ENCODE assay signal across 13 cellular contexts in genomic region chrX:129760155-129760554, GRCh38. TPM values are rescaled to one million over a fixed set of nuclear protein-coding genes. Genes with fewer than 3 reads are reported as not detected.
DNase-seq lines count a peak whose midpoint lies in the region; ATAC-seq and TF ChIP-seq lines count a peak whose summit lies in the region.
"Had no signal": no experiment of that assay in that cellular context is flagged by ENCODE, and none has a peak within 500 bp of the region (broad histone marks: within the 10 kb centered on the region; RNA-seq: fewer than 3 reads in every experiment).

No MANE protein-coding gene starts in this region.

- peak overlapping the region; percentile 80 to 91 (median 91) for H3K27ac Mint-ChIP-seq in CD4-positive, CD25-positive, alpha-beta regulatory T cell
- H3K27ac Mint-ChIP-seq in IgD-negative memory B cell (peak overlapping the region in 2 of 3 donors; percentile 53 to 80), nephron (peak overlapping the region in 2 of 3 experiments; percentile 25 to 31)
- peak overlapping the region; percentile 82 for H3K27ac Mint-ChIP-seq in activated naive CD8-positive, alpha-beta T cell treated with anti-CD3 and anti-CD28 coated beads, Interleukin-2, amount 50 U/mL, for 24 hours
- H3K27ac Mint-ChIP-seq: mesothelial cell of epicardium had no signal

- no peak for TF ChIP-seq CTCF in nephron (IDR thresholded peaks at IDR 0.05; ENCODE audit: unreplicated experiment in 3 of 3)

- H3K27me3 ChIP-seq in CD4-positive, CD25-positive, alpha-beta regulatory T cell (ENCODE audit: control insufficient read depth, insufficient read depth, low read length) = no peaks in the 10 kb centered on the region

- no peaks in the 10 kb centered on the region for H3K27me3 Mint-ChIP-seq in CD4-positive, CD25-positive, alpha-beta regulatory T cell
- peaks cover 2% of the 10 kb centered on the region for H3K27me3 Mint-ChIP-seq in IgD-negative memory B cell
- no peaks in the 10 kb centered on the region for H3K27me3 Mint-ChIP-seq in activated naive CD8-positive, alpha-beta T cell treated with anti-CD3 and anti-CD28 coated beads, Interleukin-2, amount 50 U/mL, for 24 hours
- H3K27me3 Mint-ChIP-seq in nephron (ENCODE audit: low read depth) = no peaks in the 10 kb centered on the region

- H3K36me3 ChIP-seq in CD4-positive, CD25-positive, alpha-beta regulatory T cell (ENCODE audit: control insufficient read depth, insufficient read depth, low read length) = no peaks in the 10 kb centered on the region

- H3K4me1 ChIP-seq in CD4-positive, CD25-positive, alpha-beta regulatory T cell (ENCODE audit: control insufficient read depth, insufficient read depth, low read length, poor library complexity, severe bottlenecking) = peaks cover 55% of the 10 kb centered on the region

- H3K27ac ChIP-seq in CD4-positive, CD25-positive, alpha-beta regulatory T cell (ENCODE audit: insufficient read depth, low read length, poor library complexity, severe bottlenecking) = peak overlapping the region; percentile 66

- H3K4me3 Mint-ChIP-seq in CD4-positive, CD25-positive, alpha-beta regulatory T cell = peak overlapping the region in 3 of 4 donors; percentile 53 to 91 (median 66)
- H3K4me3 Mint-ChIP-seq in IgD-negative memory B cell = peak overlapping the region in 2 of 4 donors; percentile 47 to 52
- peak overlapping the region; percentile 32 for H3K4me3 Mint-ChIP-seq in activated naive CD8-positive, alpha-beta T cell treated with anti-CD3 and anti-CD28 coated beads, Interleukin-2, amount 50 U/mL, for 24 hours
- no peak overlapping the region for H3K4me3 Mint-ChIP-seq in nephron
- H3K4me3 Mint-ChIP-seq: mesothelial cell of epicardium had no signal

- no peak for DNase-seq in CD4-positive, CD25-positive, alpha-beta regulatory T cell
- DNase-seq in activated naive CD8-positive, alpha-beta T cell treated with anti-CD3 and anti-CD28 coated beads, Interleukin-2, amount 50 U/mL, for 24 hours = no peak
- DNase-seq in NCI-H345 (lab: John Stamatoyannopoulos, UW) (no peak), NAMALWA (ENCODE audit: low spot score) (no peak), NCI-H2107 (lab: John Stamatoyannopoulos, UW) (no peak)
- DNase-seq: HCEC 1CT, NCI-H1436 treated with DMSO at 0.1 percent for 48 hours, NCI-H526 treated with DMSO at 0.1 percent for 48 hours, retina had no signal

- H3K9me3 Mint-ChIP-seq in CD4-positive, CD25-positive, alpha-beta regulatory T cell = peaks cover 0 to 1% (median 0%) of the 10 kb centered on the region in 7 donors
- H3K9me3 Mint-ChIP-seq in IgD-negative memory B cell = no peaks in the 10 kb centered on the region
- H3K9me3 Mint-ChIP-seq in activated naive CD8-positive, alpha-beta T cell treated with anti-CD3 and anti-CD28 coated beads, Interleukin-2, amount 50 U/mL, for 24 hours = no peaks in the 10 kb centered on the region
- H3K9me3 Mint-ChIP-seq in nephron = no peaks in the 10 kb centered on the region

- H3K4me1 Mint-ChIP-seq in CD4-positive, CD25-positive, alpha-beta regulatory T cell = peaks cover 6 to 69% (median 23%) of the 10 kb centered on the region in 4 donors
- H3K4me1 Mint-ChIP-seq in IgD-negative memory B cell = peaks cover 17 to 31% (median 28%) of the 10 kb centered on the region in 3 donors
- peaks cover 49% of the 10 kb centered on the region for H3K4me1 Mint-ChIP-seq in activated naive CD8-positive, alpha-beta T cell treated with anti-CD3 and anti-CD28 coated beads, Interleukin-2, amount 50 U/mL, for 24 hours
- H3K4me1 Mint-ChIP-seq in nephron = no peaks in the 10 kb centered on the region
- H3K4me1 Mint-ChIP-seq: mesothelial cell of epicardium had no signal

- ATAC-seq in CD4-positive, CD25-positive, alpha-beta regulatory T cell (ENCODE audit: low read depth in 2 of 2) = peak in 1 of 2 donors; percentile 4
- no peak for ATAC-seq in activated naive CD8-positive, alpha-beta T cell treated with anti-CD3 and anti-CD28 coated beads, Interleukin-2, amount 50 U/mL, for 24 hours

- peaks cover 3% of the 10 kb centered on the region for H3K36me3 Mint-ChIP-seq in CD4-positive, CD25-positive, alpha-beta regulatory T cell
- H3K36me3 Mint-ChIP-seq in IgD-negative memory B cell = no peaks in the 10 kb centered on the region
- H3K36me3 Mint-ChIP-seq in activated naive CD8-positive, alpha-beta T cell treated with anti-CD3 and anti-CD28 coated beads, Interleukin-2, amount 50 U/mL, for 24 hours (ENCODE audit: low read depth) = no peaks in the 10 kb centered on the region
- no peaks in the 10 kb centered on the region for H3K36me3 Mint-ChIP-seq in nephron (ENCODE audit: low read depth)
- H3K36me3 Mint-ChIP-seq: mesothelial cell of epicardium had no signal

- no peaks in the 10 kb centered on the region for H3K9me3 ChIP-seq in CD4-positive, CD25-positive, alpha-beta regulatory T cell (ENCODE audit: control insufficient read depth in 2 of 2, low read length in 2 of 2)

- H3K4me3 ChIP-seq in CD4-positive, CD25-positive, alpha-beta regulatory T cell (ENCODE audit: low read depth, low read length) = no peak overlapping the region

RNA-seq across cellular contexts. Expression of gene SASH3, which starts 19.6 kb away (rescaled TPM):
- total RNA-seq in CD4-positive, CD25-positive, alpha-beta regulatory T cell = 117 TPM
- polyA plus RNA-seq in CD4-positive, CD25-positive, alpha-beta regulatory T cell = 100 to 1,000 TPM; 161 to 205 (median 193) TPM
- 203 TPM for polyA plus RNA-seq in IgD-negative memory B cell
- total RNA-seq: fibroblast of lung, mesothelial cell of epicardium had no signal
- polyA plus RNA-seq: fibroblast of lung had no signal

RNA-seq across cellular contexts. Expression of gene XPNPEP2, which starts 21.4 kb away (rescaled TPM):
- total RNA-seq in CD4-positive, CD25-positive, alpha-beta regulatory T cell = 0.99 TPM
- polyA plus RNA-seq in CD4-positive, CD25-positive, alpha-beta regulatory T cell = under 1 TPM; 0.17 to 0.75 (median 0.41) TPM
- 0.26 TPM for polyA plus RNA-seq in IgD-negative memory B cell

Comparison
In these comparisons a context has a peak if more than half of its experiments do, and no peak if none do; other contexts are left out.
1. H3K27ac Mint-ChIP-seq: peak in every context shown above with its lines; median percentile 91 in CD4-positive, CD25-positive, alpha-beta regulatory T cell; 82 in activated naive CD8-positive, alpha-beta T cell treated with anti-CD3 and anti-CD28 coated beads, Interleukin-2, amount 50 U/mL, for 24 hours; 66 in IgD-negative memory B cell; 28 in nephron.
2. H3K4me3 Mint-ChIP-seq: peak in CD4-positive, CD25-positive, alpha-beta regulatory T cell (3 of 4) and activated naive CD8-positive, alpha-beta T cell treated with anti-CD3 and anti-CD28 coated beads, Interleukin-2, amount 50 U/mL, for 24 hours (single experiment); none in nephron (0 of 3).